ENCODE assay signal across 14 cellular contexts in the genomic region with DNA sequence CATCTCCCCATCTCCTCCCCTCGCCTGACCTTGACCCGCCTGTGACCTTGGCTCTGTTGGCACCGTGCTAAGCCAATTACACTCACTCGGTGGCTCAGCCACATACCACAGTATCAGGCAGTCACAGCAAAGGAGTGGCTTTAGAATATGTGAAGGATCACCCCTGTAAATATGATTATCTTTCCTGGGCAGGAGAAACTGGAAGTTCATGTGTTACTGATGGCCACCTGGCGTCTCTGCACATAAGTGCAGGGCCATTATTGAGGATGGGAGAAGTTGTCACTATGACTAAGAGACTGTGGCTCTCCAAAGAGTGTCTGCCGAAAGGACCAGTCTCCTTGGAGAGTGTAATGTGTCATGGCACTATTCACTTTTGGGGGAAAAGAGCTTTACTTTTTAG.
DNase-seq lines count a peak whose midpoint lies in the region; ATAC-seq and TF ChIP-seq lines count a peak whose summit lies in the region.
"Had no signal": no experiment of that assay in that cellular context is flagged by ENCODE, and none has a peak within 500 bp of the region (broad histone marks: within the 10 kb centered on the region; RNA-seq: fewer than 3 reads in every experiment).

No MANE protein-coding gene starts in this region.

- H3K27me3 ChIP-seq in right atrium auricular region: no peaks in the 10 kb centered on the region

- peaks cover 19% of the 10 kb centered on the region for H3K4me1 Mint-ChIP-seq in type B pancreatic cell (ENCODE audit: unreplicated experiment)
- H3K4me1 Mint-ChIP-seq: T-helper 17 cell had no signal

- ATAC-seq in Right ventricle myocardium inferior (peak; percentile 61), HG03521 (IDR thresholded peaks at IDR 0.05; ENCODE audit: unreplicated experiment) (no peak)
- ATAC-seq: activated CD8-positive, alpha-beta T cell treated with anti-CD3 and anti-CD28 coated beads, Interleukin-2, amount 10 ng/mL, durations not matched to agents 7 days and 5 days; T-helper 17 cell had no signal

- peak overlapping the region; percentile 22 for H3K27ac Mint-ChIP-seq in type B pancreatic cell
- H3K27ac Mint-ChIP-seq: activated CD8-positive, alpha-beta T cell treated with anti-CD3 and anti-CD28 coated beads, Interleukin-2, amount 10 ng/mL, durations not matched to agents 7 days and 5 days; T-helper 17 cell had no signal

- TF ChIP-seq CTCF in right atrium auricular region (IDR thresholded peaks at IDR 0.05): peak in 1 of 2 donors; percentile 48
- TF ChIP-seq CTCF in fibroblast of pulmonary artery (IDR thresholded peaks at IDR 0.05; ENCODE audit: low read length, missing control alignments): peak; percentile 10
- TF ChIP-seq CTCF in type B pancreatic cell (conservative IDR thresholded peaks at IDR 0.05): no peak

- intact Hi-C loops in Right ventricle myocardium inferior (cut with DNase I): loop anchor here (2.0 to 5.0 kb wide), 4 partner anchors 78 to 152 kb away; no protein-coding TSS in a partner anchor

- peaks cover 0 to under 1% of the 10 kb centered on the region in 2 donors for H3K9me3 ChIP-seq in right atrium auricular region

- H3K27me3 Mint-ChIP-seq in type B pancreatic cell: no peaks in the 10 kb centered on the region

- H3K4me3 ChIP-seq in right atrium auricular region: no peak overlapping the region
- no peak overlapping the region for H3K4me3 ChIP-seq in fibroblast of pulmonary artery (replicated peaks; ENCODE audit: low read depth, low read length)

- H3K36me3 ChIP-seq in right atrium auricular region: no peaks in the 10 kb centered on the region

- H3K9me3 Mint-ChIP-seq in type B pancreatic cell: no peaks in the 10 kb centered on the region

- in situ Hi-C loops in SK-MEL-5 (cut with HindIII; ENCODE audit: low pct_unique_long_range_greater_than_20kb, low sequenced_read_pairs): no loop called here

- no peak for DNase-seq in Right ventricle myocardium inferior (ENCODE audit: missing footprints)
- DNase-seq in right atrium auricular region (ENCODE audit: low spot score): no peak
- peak; percentile 18 for DNase-seq in SK-MEL-5 (ENCODE audit: low read depth, low spot score)
- DNase-seq in fibroblast of pulmonary artery (ENCODE audit: low read depth): peak; percentile 6
- DNase-seq in type B pancreatic cell (ENCODE audit: extremely low spot score, unreplicated experiment): no peak
- no peak for DNase-seq in T-helper 9 cell
- no peak for DNase-seq in DMS 273 (lab: John Stamatoyannopoulos, UW; ENCODE audit: unreplicated experiment)
- DNase-seq: activated CD8-positive, alpha-beta T cell treated with anti-CD3 and anti-CD28 coated beads, Interleukin-2, amount 10 ng/mL, durations not matched to agents 7 days and 5 days; caudate nucleus; DND-41; NCI-H1694; stimulated activated CD4-positive, alpha-beta T cell treated with anti-CD3 and anti-CD28 coated beads, Interleukin-2, amount 100 ng/mL, for 24 hours; T-helper 17 cell had no signal

- peak overlapping the region in 1 of 2 donors; percentile 74 for H3K27ac ChIP-seq in right atrium auricular region

- H3K4me1 ChIP-seq in right atrium auricular region: peaks cover 0 to 23% of the 10 kb centered on the region in 2 donors

- no peak overlapping the region for H3K4me3 Mint-ChIP-seq in type B pancreatic cell
- H3K4me3 Mint-ChIP-seq: activated CD8-positive, alpha-beta T cell treated with anti-CD3 and anti-CD28 coated beads, Interleukin-2, amount 10 ng/mL, durations not matched to agents 7 days and 5 days; T-helper 17 cell had no signal

- no peaks in the 10 kb centered on the region for H3K36me3 Mint-ChIP-seq in type B pancreatic cell

Comparison
In these comparisons a context has a peak if more than half of its experiments do, and no peak if none do; other contexts are left out.
1. DNase-seq: peak in SK-MEL-5 (single experiment) and fibroblast of pulmonary artery (single experiment); none in Right ventricle myocardium inferior (single experiment), right atrium auricular region (single experiment), type B pancreatic cell (single experiment), T-helper 9 cell (single experiment) and DMS 273 (single experiment).